In genomic region chr12:13219320-13219719, GRCh38 we compare ENCODE assay signal across 27 cellular contexts.
"Had no signal": no experiment of that assay in that cellular context is flagged by ENCODE, and none has a peak within 500 bp of the region (broad histone marks: within the 10 kb centered on the region; RNA-seq: fewer than 3 reads in every experiment).

No MANE protein-coding gene starts in this region.

- H3K9me3 ChIP-seq: body of pancreas, breast epithelium, SJCRH30 had no signal

- H3K27me3 ChIP-seq: body of pancreas, breast epithelium, SJCRH30 had no signal

- H3K36me3 ChIP-seq: breast epithelium, SJCRH30 had no signal

- H3K4me3 Mint-ChIP-seq: activated CD4-positive, alpha-beta T cell treated with anti-CD3 and anti-CD28 coated beads, Interleukin-2, amount 10 ng/mL, durations not matched to agents 24 days and 14 days; activated CD8-positive, alpha-beta T cell treated with anti-CD3 and anti-CD28 coated beads for 36 hours; activated naive CD8-positive, alpha-beta T cell treated with anti-CD3 and anti-CD28 coated beads, Interleukin-2, amount 10 ng/mL, durations not matched to agents 7 days and 5 days; activated T-cell treated with anti-CD3 and anti-CD28 coated beads, Interleukin-2, amount 50 U/mL, for 72 hours; activated T-helper 17 cell treated with anti-CD3 and anti-CD28 coated beads, Interleukin-2, amount 50 U/mL, for 72 hours; T-helper 1 cell treated with Interleukin-12 subunit alpha and Interleukin-12 subunit beta and Interleukin-4 antibody, amounts not matched to agents 30 μg/mL and 1 μg/mL, for 36 hours; T-helper 2 cell treated with Interferon-gamma antibody and Interleukin-4, amounts not matched to agents 5 μg/mL and 100 μg/mL, for 36 hours had no signal

- H3K27ac Mint-ChIP-seq: activated CD4-positive, alpha-beta T cell treated with anti-CD3 and anti-CD28 coated beads, Interleukin-2, amount 10 ng/mL, durations not matched to agents 24 days and 14 days; activated CD8-positive, alpha-beta T cell treated with anti-CD3 and anti-CD28 coated beads for 36 hours; activated naive CD8-positive, alpha-beta T cell treated with anti-CD3 and anti-CD28 coated beads, Interleukin-2, amount 10 ng/mL, durations not matched to agents 7 days and 5 days; activated T-cell treated with anti-CD3 and anti-CD28 coated beads, Interleukin-2, amount 50 U/mL, for 72 hours; activated T-helper 17 cell treated with anti-CD3 and anti-CD28 coated beads, Interleukin-2, amount 50 U/mL, for 72 hours; T-helper 1 cell treated with Interleukin-12 subunit alpha and Interleukin-12 subunit beta and Interleukin-4 antibody, amounts not matched to agents 30 μg/mL and 1 μg/mL, for 36 hours; T-helper 2 cell treated with Interferon-gamma antibody and Interleukin-4, amounts not matched to agents 5 μg/mL and 100 μg/mL, for 36 hours had no signal

- H3K4me3 ChIP-seq: body of pancreas, breast epithelium, SJCRH30, SK-N-MC had no signal

- H3K36me3 Mint-ChIP-seq: activated naive CD8-positive, alpha-beta T cell treated with anti-CD3 and anti-CD28 coated beads, Interleukin-2, amount 10 ng/mL, durations not matched to agents 7 days and 5 days had no signal

- H3K9me3 Mint-ChIP-seq: activated CD4-positive, alpha-beta T cell treated with anti-CD3 and anti-CD28 coated beads, Interleukin-2, amount 10 ng/mL, durations not matched to agents 24 days and 14 days; activated CD8-positive, alpha-beta T cell treated with anti-CD3 and anti-CD28 coated beads for 36 hours; activated T-helper 17 cell treated with anti-CD3 and anti-CD28 coated beads, Interleukin-2, amount 50 U/mL, for 72 hours; T-helper 2 cell treated with Interferon-gamma antibody and Interleukin-4, amounts not matched to agents 5 μg/mL and 100 μg/mL, for 36 hours had no signal

- H3K27ac ChIP-seq: body of pancreas, breast epithelium, SJCRH30, SK-N-MC had no signal

- H3K4me1 Mint-ChIP-seq: activated CD4-positive, alpha-beta T cell treated with anti-CD3 and anti-CD28 coated beads, Interleukin-2, amount 10 ng/mL, durations not matched to agents 24 days and 14 days; activated naive CD8-positive, alpha-beta T cell treated with anti-CD3 and anti-CD28 coated beads, Interleukin-2, amount 10 ng/mL, durations not matched to agents 7 days and 5 days; activated T-helper 17 cell treated with anti-CD3 and anti-CD28 coated beads, Interleukin-2, amount 50 U/mL, for 72 hours had no signal

- DNase-seq: activated CD4-positive, alpha-beta T cell treated with anti-CD3 and anti-CD28 coated beads, Interleukin-2, amount 10 ng/mL, durations not matched to agents 24 days and 14 days; activated CD4-positive, alpha-beta T cell treated with anti-CD3 and anti-CD28 coated beads, Interleukin-2, amount 50 U/mL, for 4 hours; activated CD8-positive, alpha-beta T cell treated with anti-CD3 and anti-CD28 coated beads for 36 hours; activated effector memory CD4-positive, alpha-beta T cell treated with anti-CD3 and anti-CD28 coated beads, Interleukin-2, amount 50 U/mL, for 16 hours; activated naive CD4-positive, alpha-beta T cell; activated naive CD4-positive, alpha-beta T cell treated with anti-CD3 and anti-CD28 coated beads, Interleukin-2, amount 50 U/mL, for 16 hours; activated naive CD8-positive, alpha-beta T cell treated with anti-CD3 and anti-CD28 coated beads, Interleukin-2, amount 10 ng/mL, durations not matched to agents 7 days and 5 days; activated T-cell treated with anti-CD3 and anti-CD28 coated beads, Interleukin-2, amount 50 U/mL, for 1 hour; activated T-cell treated with anti-CD3 and anti-CD28 coated beads, Interleukin-2, amount 50 U/mL, for 72 hours; amygdala; body of pancreas; Karpas-422; KBM-7; NCI-H1105 treated with DMSO at 0.1 percent for 48 hours; NCI-H1436; NCI-H1694; NCI-H1930; NCI-H2081 treated with DMSO at 0.1 percent for 48 hours; NCI-H345; NCI-H524 treated with DMSO at 0.1 percent for 48 hours; SHP77; SJCRH30 had no signal

- H3K4me1 ChIP-seq: breast epithelium had no signal
